Comparison of ENCODE assay signal across 1 cellular context in genomic region chr17:61928101-61928436, GRCh38.
A peak's percentile ranks its signal among the peaks of the same experiment; 100 is the strongest.
TF ChIP-seq lines count a peak whose summit lies in the region.

No MANE protein-coding gene starts in this region.

TF ChIP-seq in HepG2, 621 proteins besides CTCF, POLR2A, EP300 and RAD21 (continued from another document):
- no peak for TF ChIP-seq PBX3 (CRISPR knock-in tag; IDR thresholded peaks at IDR 0.05; ENCODE audit: borderline replicate concordance)
- peak; percentile 3; the same call in 1 of the 2 replicates for TF ChIP-seq YEATS2 (CRISPR knock-in tag; IDR thresholded peaks at IDR 0.05; ENCODE audit: borderline replicate concordance)
- TF ChIP-seq GABPA (IDR thresholded peaks at IDR 0.05; ENCODE audit: low read depth, low read length), result no peak
- no peak for TF ChIP-seq GABPA (CRISPR knock-in tag; IDR thresholded peaks at IDR 0.05; ENCODE audit: low read depth)
- no peak for TF ChIP-seq CENPX (CRISPR knock-in tag; IDR thresholded peaks at IDR 0.05)
- TF ChIP-seq ZSCAN9 (CRISPR knock-in tag; IDR thresholded peaks at IDR 0.05; ENCODE audit: borderline replicate concordance), result peak; percentile 18; the same call in 1 of the 2 replicates
- no peak for TF ChIP-seq AKAP8 (CRISPR knock-in tag; IDR thresholded peaks at IDR 0.05)
- no peak for TF ChIP-seq ZNF354B (CRISPR knock-in tag; IDR thresholded peaks at IDR 0.05)
- TF ChIP-seq ZNF562 (CRISPR knock-in tag; IDR thresholded peaks at IDR 0.05; ENCODE audit: borderline replicate concordance), result no peak
- TF ChIP-seq, protein P1, sequence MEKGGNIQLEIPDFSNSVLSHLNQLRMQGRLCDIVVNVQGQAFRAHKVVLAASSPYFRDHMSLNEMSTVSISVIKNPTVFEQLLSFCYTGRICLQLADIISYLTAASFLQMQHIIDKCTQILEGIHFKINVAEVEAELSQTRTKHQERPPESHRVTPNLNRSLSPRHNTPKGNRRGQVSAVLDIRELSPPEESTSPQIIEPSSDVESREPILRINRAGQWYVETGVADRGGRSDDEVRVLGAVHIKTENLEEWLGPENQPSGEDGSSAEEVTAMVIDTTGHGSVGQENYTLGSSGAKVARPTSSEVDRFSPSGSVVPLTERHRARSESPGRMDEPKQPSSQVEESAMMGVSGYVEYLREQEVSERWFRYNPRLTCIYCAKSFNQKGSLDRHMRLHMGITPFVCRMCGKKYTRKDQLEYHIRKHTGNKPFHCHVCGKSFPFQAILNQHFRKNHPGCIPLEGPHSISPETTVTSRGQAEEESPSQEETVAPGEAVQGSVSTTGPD (CRISPR knock-in tag; IDR thresholded peaks at IDR 0.05), result no peak
- TF ChIP-seq DNMT1 (CRISPR knock-in tag; IDR thresholded peaks at IDR 0.05), result no peak
- TF ChIP-seq NR2F2 (IDR thresholded peaks at IDR 0.05; ENCODE audit: borderline replicate concordance, low read depth), result no peak
- no peak for TF ChIP-seq REPIN1 (CRISPR knock-in tag; IDR thresholded peaks at IDR 0.05; ENCODE audit: borderline replicate concordance, low read depth)
- 0 out of 2 replicates have a peak, but pooled peaks have one; percentile 18 for TF ChIP-seq KLF9 (CRISPR knock-in tag; IDR thresholded peaks at IDR 0.05; ENCODE audit: low read depth)
- TF ChIP-seq HHEX (CRISPR knock-in tag; IDR thresholded peaks at IDR 0.05), result no peak
- TF ChIP-seq, protein P2, sequence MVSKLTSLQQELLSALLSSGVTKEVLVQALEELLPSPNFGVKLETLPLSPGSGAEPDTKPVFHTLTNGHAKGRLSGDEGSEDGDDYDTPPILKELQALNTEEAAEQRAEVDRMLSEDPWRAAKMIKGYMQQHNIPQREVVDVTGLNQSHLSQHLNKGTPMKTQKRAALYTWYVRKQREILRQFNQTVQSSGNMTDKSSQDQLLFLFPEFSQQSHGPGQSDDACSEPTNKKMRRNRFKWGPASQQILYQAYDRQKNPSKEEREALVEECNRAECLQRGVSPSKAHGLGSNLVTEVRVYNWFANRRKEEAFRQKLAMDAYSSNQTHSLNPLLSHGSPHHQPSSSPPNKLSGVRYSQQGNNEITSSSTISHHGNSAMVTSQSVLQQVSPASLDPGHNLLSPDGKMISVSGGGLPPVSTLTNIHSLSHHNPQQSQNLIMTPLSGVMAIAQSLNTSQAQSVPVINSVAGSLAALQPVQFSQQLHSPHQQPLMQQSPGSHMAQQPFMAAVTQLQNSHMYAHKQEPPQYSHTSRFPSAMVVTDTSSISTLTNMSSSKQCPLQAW (CRISPR knock-in tag; IDR thresholded peaks at IDR 0.05), result 0 out of 2 replicates have a peak, but pooled peaks have one; percentile 15
- TF ChIP-seq, protein P3, sequence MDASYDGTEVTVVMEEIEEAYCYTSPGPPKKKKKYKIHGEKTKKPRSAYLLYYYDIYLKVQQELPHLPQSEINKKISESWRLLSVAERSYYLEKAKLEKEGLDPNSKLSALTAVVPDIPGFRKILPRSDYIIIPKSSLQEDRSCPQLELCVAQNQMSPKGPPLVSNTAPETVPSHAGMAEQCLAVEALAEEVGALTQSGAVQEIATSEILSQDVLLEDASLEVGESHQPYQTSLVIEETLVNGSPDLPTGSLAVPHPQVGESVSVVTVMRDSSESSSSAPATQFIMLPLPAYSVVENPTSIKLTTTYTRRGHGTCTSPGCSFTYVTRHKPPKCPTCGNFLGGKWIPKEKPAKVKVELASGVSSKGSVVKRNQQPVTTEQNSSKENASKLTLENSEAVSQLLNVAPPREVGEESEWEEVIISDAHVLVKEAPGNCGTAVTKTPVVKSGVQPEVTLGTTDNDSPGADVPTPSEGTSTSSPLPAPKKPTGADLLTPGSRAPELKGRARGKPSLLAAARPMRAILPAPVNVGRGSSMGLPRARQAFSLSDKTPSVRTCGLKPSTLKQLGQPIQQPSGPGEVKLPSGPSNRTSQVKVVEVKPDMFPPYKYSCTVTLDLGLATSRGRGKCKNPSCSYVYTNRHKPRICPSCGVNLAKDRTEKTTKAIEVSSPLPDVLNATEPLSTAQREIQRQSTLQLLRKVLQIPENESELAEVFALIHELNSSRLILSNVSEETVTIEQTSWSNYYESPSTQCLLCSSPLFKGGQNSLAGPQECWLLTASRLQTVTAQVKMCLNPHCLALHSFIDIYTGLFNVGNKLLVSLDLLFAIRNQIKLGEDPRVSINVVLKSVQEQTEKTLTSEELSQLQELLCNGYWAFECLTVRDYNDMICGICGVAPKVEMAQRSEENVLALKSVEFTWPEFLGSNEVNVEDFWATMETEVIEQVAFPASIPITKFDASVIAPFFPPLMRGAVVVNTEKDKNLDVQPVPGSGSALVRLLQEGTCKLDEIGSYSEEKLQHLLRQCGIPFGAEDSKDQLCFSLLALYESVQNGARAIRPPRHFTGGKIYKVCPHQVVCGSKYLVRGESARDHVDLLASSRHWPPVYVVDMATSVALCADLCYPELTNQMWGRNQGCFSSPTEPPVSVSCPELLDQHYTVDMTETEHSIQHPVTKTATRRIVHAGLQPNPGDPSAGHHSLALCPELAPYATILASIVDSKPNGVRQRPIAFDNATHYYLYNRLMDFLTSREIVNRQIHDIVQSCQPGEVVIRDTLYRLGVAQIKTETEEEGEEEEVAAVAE (CRISPR knock-in tag; IDR thresholded peaks at IDR 0.05; ENCODE audit: borderline replicate concordance), result 0 out of 2 replicates have a peak, but pooled peaks have one; percentile 5
- no peak for TF ChIP-seq DNMT3B (CRISPR knock-in tag; conservative IDR thresholded peaks at IDR 0.05)
- TF ChIP-seq THYN1 (CRISPR knock-in tag; IDR thresholded peaks at IDR 0.05; ENCODE audit: borderline replicate concordance, low read depth), result no peak
- TF ChIP-seq, protein P4, sequence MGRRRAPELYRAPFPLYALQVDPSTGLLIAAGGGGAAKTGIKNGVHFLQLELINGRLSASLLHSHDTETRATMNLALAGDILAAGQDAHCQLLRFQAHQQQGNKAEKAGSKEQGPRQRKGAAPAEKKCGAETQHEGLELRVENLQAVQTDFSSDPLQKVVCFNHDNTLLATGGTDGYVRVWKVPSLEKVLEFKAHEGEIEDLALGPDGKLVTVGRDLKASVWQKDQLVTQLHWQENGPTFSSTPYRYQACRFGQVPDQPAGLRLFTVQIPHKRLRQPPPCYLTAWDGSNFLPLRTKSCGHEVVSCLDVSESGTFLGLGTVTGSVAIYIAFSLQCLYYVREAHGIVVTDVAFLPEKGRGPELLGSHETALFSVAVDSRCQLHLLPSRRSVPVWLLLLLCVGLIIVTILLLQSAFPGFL (CRISPR knock-in tag; IDR thresholded peaks at IDR 0.05), result no peak
- no peak for TF ChIP-seq ZNF776 (CRISPR knock-in tag; IDR thresholded peaks at IDR 0.05)
- TF ChIP-seq GATA4 (IDR thresholded peaks at IDR 0.05; ENCODE audit: borderline replicate concordance, low read depth), result peak; percentile 39
- TF ChIP-seq NR2C2 (CRISPR knock-in tag; IDR thresholded peaks at IDR 0.05; ENCODE audit: borderline replicate concordance), result no peak
- peak; percentile 45; the same call in 1 of the 2 replicates for TF ChIP-seq GFI1 (CRISPR knock-in tag; IDR thresholded peaks at IDR 0.05; ENCODE audit: borderline replicate concordance)
- TF ChIP-seq TFDP2 (CRISPR knock-in tag; IDR thresholded peaks at IDR 0.05), result peak; percentile 1; the same call in 1 of the 2 replicates
- TF ChIP-seq, protein P5, sequence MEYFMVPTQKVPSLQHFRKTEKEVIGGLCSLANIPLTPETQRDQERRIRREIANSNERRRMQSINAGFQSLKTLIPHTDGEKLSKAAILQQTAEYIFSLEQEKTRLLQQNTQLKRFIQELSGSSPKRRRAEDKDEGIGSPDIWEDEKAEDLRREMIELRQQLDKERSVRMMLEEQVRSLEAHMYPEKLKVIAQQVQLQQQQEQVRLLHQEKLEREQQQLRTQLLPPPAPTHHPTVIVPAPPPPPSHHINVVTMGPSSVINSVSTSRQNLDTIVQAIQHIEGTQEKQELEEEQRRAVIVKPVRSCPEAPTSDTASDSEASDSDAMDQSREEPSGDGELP (IDR thresholded peaks at IDR 0.05; ENCODE audit: borderline replicate concordance, low read depth), result no peak
- TF ChIP-seq SATB2 (CRISPR knock-in tag; IDR thresholded peaks at IDR 0.05), result no peak
- 0 out of 2 replicates have a peak, but pooled peaks have one; percentile 38 for TF ChIP-seq TIGD3 (CRISPR knock-in tag; IDR thresholded peaks at IDR 0.05; ENCODE audit: borderline replicate concordance)
- TF ChIP-seq ZNF576 (CRISPR knock-in tag; IDR thresholded peaks at IDR 0.05), result no peak
- TF ChIP-seq ZSCAN30 (CRISPR knock-in tag; IDR thresholded peaks at IDR 0.05), result peak; percentile 21; the same call in 1 of the 2 replicates
- peak; percentile 1; the same call in 1 of the 3 replicates for TF ChIP-seq MXI1 (IDR thresholded peaks at IDR 0.05; ENCODE audit: borderline replicate concordance, low read depth, low read length)
- 0 out of 2 replicates have a peak, but pooled peaks have one; percentile 0 for TF ChIP-seq PRDM10 (CRISPR knock-in tag; IDR thresholded peaks at IDR 0.05; ENCODE audit: low read depth)
- TF ChIP-seq GTF3A (CRISPR knock-in tag; conservative IDR thresholded peaks at IDR 0.05), result 0 out of 2 replicates have a peak, but pooled peaks have one; percentile 4
- TF ChIP-seq CBX1 (IDR thresholded peaks at IDR 0.05; ENCODE audit: low read depth), result no peak
- peak; percentile 45; the same call in 1 of the 2 replicates for TF ChIP-seq ATF1 (CRISPR knock-in tag; IDR thresholded peaks at IDR 0.05)
- TF ChIP-seq FOXM1 (CRISPR knock-in tag; IDR thresholded peaks at IDR 0.05), result no peak
- TF ChIP-seq, protein P6, sequence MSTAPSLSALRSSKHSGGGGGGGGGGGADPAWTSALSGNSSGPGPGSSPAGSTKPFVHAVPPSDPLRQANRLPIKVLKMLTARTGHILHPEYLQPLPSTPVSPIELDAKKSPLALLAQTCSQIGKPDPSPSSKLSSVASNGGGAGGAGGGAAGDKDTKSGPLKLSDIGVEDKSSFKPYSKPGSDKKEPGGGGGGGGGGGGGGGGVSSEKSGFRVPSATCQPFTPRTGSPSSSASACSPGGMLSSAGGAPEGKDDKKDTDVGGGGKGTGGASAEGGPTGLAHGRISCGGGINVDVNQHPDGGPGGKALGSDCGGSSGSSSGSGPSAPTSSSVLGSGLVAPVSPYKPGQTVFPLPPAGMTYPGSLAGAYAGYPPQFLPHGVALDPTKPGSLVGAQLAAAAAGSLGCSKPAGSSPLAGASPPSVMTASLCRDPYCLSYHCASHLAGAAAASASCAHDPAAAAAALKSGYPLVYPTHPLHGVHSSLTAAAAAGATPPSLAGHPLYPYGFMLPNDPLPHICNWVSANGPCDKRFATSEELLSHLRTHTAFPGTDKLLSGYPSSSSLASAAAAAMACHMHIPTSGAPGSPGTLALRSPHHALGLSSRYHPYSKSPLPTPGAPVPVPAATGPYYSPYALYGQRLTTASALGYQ (CRISPR knock-in tag; IDR thresholded peaks at IDR 0.05), result no peak
